Comparison of ENCODE assay signal across 8 cellular contexts in genomic region chr1:40507973-40508372, GRCh38. TPM values are rescaled to one million over a fixed set of nuclear protein-coding genes. Genes with fewer than 3 reads are reported as not detected.
A peak's percentile ranks its signal among the peaks of the same experiment; 100 is the strongest.
DNase-seq lines count a peak whose midpoint lies in the region; ATAC-seq, FAIRE-seq and TF ChIP-seq lines count a peak whose summit lies in the region.

No MANE protein-coding gene starts in this region.

- H3K36me3 ChIP-seq in K562 (ENCODE audit: control insufficient read depth, insufficient read depth, low read length) (no peaks in the 10 kb centered on the region), lower lobe of right lung (no peaks in the 10 kb centered on the region), tibial artery (peaks cover 0 to 2% (median 0%) of the 10 kb centered on the region in 3 donors)

- TF ChIP-seq CTCF in K562 (IDR thresholded peaks at IDR 0.05 in 2 of 3, conservative IDR thresholded peaks at IDR 0.05 in 1 of 3; ENCODE audit: insufficient read depth in 2 of 3, low read depth in 1 of 3, low read length in 3 of 3), result no peak
- TF ChIP-seq CTCF in lower lobe of right lung (IDR thresholded peaks at IDR 0.05), result no peak
- no peak for TF ChIP-seq CTCF in tibial artery (IDR thresholded peaks at IDR 0.05)

- peak overlapping the region; percentile 81 to 93 for H3K4me3 Mint-ChIP-seq in activated T-cell treated with anti-CD3 and anti-CD28 coated beads, Interleukin-2, amount 50 U/mL, for 72 hours

- H3K4me1 ChIP-seq in K562 (replicated peaks in 1 of 2; ENCODE audit: control insufficient read depth in 2 of 2, insufficient read depth in 2 of 2, low read length in 2 of 2) (peaks cover 0 to 9% of the 10 kb centered on the region in 2 experiments; a peak in 2 of 5 replicates), lower lobe of right lung (peaks cover 10% of the 10 kb centered on the region), tibial artery (peaks cover 0 to 16% (median 10%) of the 10 kb centered on the region in 4 donors)

- in situ Hi-C loops in K562 (cut with MboI), result no loop called here

- H3K27ac ChIP-seq in K562 (ENCODE audit: extremely low read depth, low read depth, low read length) (0 out of 3 replicates have a peak overlapping the region, but pooled peaks have one; percentile 32), lower lobe of right lung (peak overlapping the region; percentile 78), tibial artery (peak overlapping the region; percentile 75 to 83)

- no peak for ATAC-seq in activated T-cell treated with anti-CD3 and anti-CD28 coated beads, Interleukin-2, amount 50 U/mL, for 72 hours (replicated peaks in 1 of 2)
- ATAC-seq in K562, result no peak
- ATAC-seq in lower lobe of right lung, result no peak
- no peak for ATAC-seq in esophagus mucosa

- peak overlapping the region; percentile 83 for H3K27ac Mint-ChIP-seq in activated T-cell treated with anti-CD3 and anti-CD28 coated beads, Interleukin-2, amount 50 U/mL, for 72 hours

- H3K79me2 ChIP-seq in K562 (ENCODE audit: control insufficient read depth, insufficient read depth, low read length), result no peaks in the 10 kb centered on the region

- no peaks in the 10 kb centered on the region for H3K9me1 ChIP-seq in K562 (ENCODE audit: control insufficient read depth, insufficient read depth, low read length)

- intact Hi-C loops in K562 (cut with micrococcal nuclease) (no loop called here), lower lobe of right lung (cut with DNase I) (no loop called here), tibial artery (cut with DNase I; ENCODE audit: low total_unique reads) (no loop called here)

- FAIRE-seq in K562 (lab: Jason Lieb, UNC), result no peak

- CTCF ChIA-PET in K562 (lab: Yijun Ruan, JAX; ENCODE audit: low intra/inter-chr PET ratio), result no interaction called here

- peaks cover 26 to 55% of the 10 kb centered on the region in 2 donors for H3K36me3 Mint-ChIP-seq in activated T-cell treated with anti-CD3 and anti-CD28 coated beads, Interleukin-2, amount 50 U/mL, for 72 hours (ENCODE audit: insufficient read depth in 2 of 2)

- DNase-seq in activated T-cell treated with anti-CD3 and anti-CD28 coated beads, Interleukin-2, amount 50 U/mL, for 72 hours, result no peak
- no peak for DNase-seq in activated T-cell treated with anti-CD3 and anti-CD28 coated beads, Interleukin-2, amount 50 U/mL, for 1 hour
- DNase-seq in K562 (ENCODE audit: extremely low read depth in 1 of 4, low spot score in 3 of 4) (no peak), lower lobe of right lung (no peak), tibial artery (no peak), foreskin melanocyte (no peak), anterior cingulate cortex (lab: John Stamatoyannopoulos, UW) (no peak)

- no peaks in the 10 kb centered on the region for H3K27me3 Mint-ChIP-seq in activated T-cell treated with anti-CD3 and anti-CD28 coated beads, Interleukin-2, amount 50 U/mL, for 72 hours (ENCODE audit: low read depth)

- H3K9ac ChIP-seq in K562 (ENCODE audit: insufficient read depth in 1 of 2, low read depth in 2 of 2, low read length in 2 of 2), result peak overlapping the region; percentile 62 to 81; a peak in 3 of 4 replicates

- H2AFZ ChIP-seq in K562 (ENCODE audit: low read depth, low read length), result peak overlapping the region; percentile 88

- H3K9me3 ChIP-seq in K562 (replicated peaks; ENCODE audit: control insufficient read depth, insufficient read depth, low read depth, low read length), result peaks cover 8% of the 10 kb centered on the region; the same call in 1 of the 2 replicates
- H3K9me3 ChIP-seq in lower lobe of right lung, result peaks cover 8% of the 10 kb centered on the region
- peaks cover 0 to 8% (median 3%) of the 10 kb centered on the region in 3 donors for H3K9me3 ChIP-seq in tibial artery

- peak overlapping the region; percentile 70 for H3K4me2 ChIP-seq in K562 (ENCODE audit: insufficient read depth, low read length)

- no peak for TF ChIP-seq RAD21 in K562 (CRISPR knock-in tag; conservative IDR thresholded peaks at IDR 0.05 in 1 of 2, IDR thresholded peaks at IDR 0.05 in 1 of 2)

- H4K20me1 ChIP-seq in K562 (replicated peaks; ENCODE audit: control insufficient read depth, insufficient read depth, low read length), result no peaks in the 10 kb centered on the region

- TF ChIP-seq POLR2A in K562 (conservative IDR thresholded peaks at IDR 0.05), result no peak

- BruUV-seq in K562 (replicated peaks; lab: Mats Ljungman, UMichigan), result TSS peak; percentile 86

- peaks cover 11 to 17% of the 10 kb centered on the region in 2 donors for H3K9me3 Mint-ChIP-seq in activated T-cell treated with anti-CD3 and anti-CD28 coated beads, Interleukin-2, amount 50 U/mL, for 72 hours

- H3K27me3 ChIP-seq in K562 (ENCODE audit: control insufficient read depth in 2 of 2, insufficient read depth in 2 of 2, low read length in 2 of 2), result peaks cover 0 to 13% of the 10 kb centered on the region in 2 experiments; a peak in 2 of 5 replicates
- no peaks in the 10 kb centered on the region for H3K27me3 ChIP-seq in lower lobe of right lung (ENCODE audit: low read depth)
- no peaks in the 10 kb centered on the region for H3K27me3 ChIP-seq in tibial artery

- POLR2A ChIA-PET in K562 (lab: Yijun Ruan, JAX), result interaction anchor here (0.6 to 1.5 kb wide), 5 partner anchors 11 to 161 kb away, joined by 3 to 4 read pairs (median 3); partner anchors contain the start of gene ZNF684

- no peak for TF ChIP-seq EP300 in K562 (IDR thresholded peaks at IDR 0.05; ENCODE audit: low read length)

- H3K4me1 Mint-ChIP-seq in activated T-cell treated with anti-CD3 and anti-CD28 coated beads, Interleukin-2, amount 50 U/mL, for 72 hours (ENCODE audit: low read depth), result peaks cover 19% of the 10 kb centered on the region

- WGBS in K562 (ENCODE audit: insufficient coverage, low coverage, missing lambda C conversion rate), result 35% methylated on average over 6 of the region's 6 CpGs

- peak overlapping the region; percentile 39 for H3K4me3 ChIP-seq in K562
- peak overlapping the region; percentile 91 for H3K4me3 ChIP-seq in lower lobe of right lung
- H3K4me3 ChIP-seq in tibial artery, result peak overlapping the region; percentile 82 to 85

RNA-seq across cellular contexts. Expression of gene EXO5, which starts 0.6 kb away (rescaled TPM):
- 10 to 100 TPM; 13.6 to 17.5 TPM for total RNA-seq in activated T-cell treated with anti-CD3 and anti-CD28 coated beads, Interleukin-2, amount 50 U/mL, for 72 hours
- total RNA-seq in K562 (2011; cell fraction: chromatin; rRNA removed; ENCODE audit: low replicate concordance), result 6.0 and 10.3 TPM in 2 replicates
- 5.3 and 5.5 TPM in 2 replicates for total RNA-seq in K562 (2011; cell fraction: nucleolus; rRNA removed)
- 3.7 and 5.4 TPM in 2 replicates for total RNA-seq in K562 (2011; cell fraction: nucleoplasm; rRNA removed)
- 2.6 and 3.8 TPM in 2 replicates for total RNA-seq in K562 (2014; rRNA removed)
- total RNA-seq in K562 (2014; rRNA removed; fragmentation: Illumina TruSeq; extraction: Trizol), result 2.7 and 2.9 TPM in 2 replicates
- 2.3 and 2.8 TPM in 2 replicates for total RNA-seq in K562 (2015; rRNA removed; fragmentation: Illumina TruSeq; extraction: Trizol)
- 2.1 and 2.6 TPM in 2 replicates for total RNA-seq in K562 (2021)
- 2.0 and 3.3 TPM in 2 replicates for polyA plus RNA-seq in K562 (2011; rRNA removed)
- 1.1 and 1.8 TPM in 2 replicates for polyA plus RNA-seq in K562 (2011; cell fraction: cytosol; rRNA removed)
- 3.0 and 3.7 TPM in 2 replicates for polyA plus RNA-seq in K562 (2011; cell fraction: nucleus; rRNA removed)
- polyA plus RNA-seq in K562 (2012), result 3.0 and 3.7 TPM in 2 replicates
- polyA plus RNA-seq in K562 (2014; fragmentation: Illumina TruSeq; extraction: Trizol), result 3.5 and 3.9 TPM in 2 replicates
- 1 to 10 TPM; 1.1 to 1.3 TPM for polyA plus RNA-seq in K562 (2014; fragmentation: Nextera tagmentation; extraction: Ambion mirVana)
- 3.8 and 4.3 TPM in 2 replicates for polyA plus RNA-seq in K562 (2014; rRNA removed)
- 4.3 and 4.4 TPM in 2 replicates for polyA minus RNA-seq in K562 (2011; rRNA and poly(A)+ RNA removed)
- 1.6 and 3.5 TPM in 2 replicates for polyA minus RNA-seq in K562 (2011; cell fraction: cytosol; rRNA and poly(A)+ RNA removed)
- 2.3 and 4.3 TPM in 2 replicates for polyA minus RNA-seq in K562 (2011; cell fraction: nucleus; rRNA and poly(A)+ RNA removed)
- 7.8 TPM for total RNA-seq in lower lobe of right lung
- 3.0 TPM for total RNA-seq in esophagus mucosa

RNA-seq across cellular contexts. Expression of gene ZNF684, which starts 23.5 kb away (rescaled TPM):
- total RNA-seq in activated T-cell treated with anti-CD3 and anti-CD28 coated beads, Interleukin-2, amount 50 U/mL, for 72 hours, result 1 to 10 TPM; 6.3 to 7.1 TPM
- 8.1 and 18.7 TPM in 2 replicates for total RNA-seq in K562 (2011; cell fraction: chromatin; rRNA removed; ENCODE audit: low replicate concordance)
- total RNA-seq in K562 (2011; cell fraction: nucleolus; rRNA removed), result 5.8 and 6.6 TPM in 2 replicates
- total RNA-seq in K562 (2011; cell fraction: nucleoplasm; rRNA removed), result 6.8 and 11.0 TPM in 2 replicates
- total RNA-seq in K562 (2014; rRNA removed), result 4.6 and 5.4 TPM in 2 replicates
- 6.7 and 7.8 TPM in 2 replicates for total RNA-seq in K562 (2014; rRNA removed; fragmentation: Illumina TruSeq; extraction: Trizol)
- total RNA-seq in K562 (2015; rRNA removed; fragmentation: Illumina TruSeq; extraction: Trizol), result 7.1 and 8.8 TPM in 2 replicates
- total RNA-seq in K562 (2021), result 4.3 and 4.8 TPM in 2 replicates
- polyA plus RNA-seq in K562 (2011; rRNA removed), result 5.2 and 5.5 TPM in 2 replicates
- 1.4 and 2.2 TPM in 2 replicates for polyA plus RNA-seq in K562 (2011; cell fraction: cytosol; rRNA removed)
- 5.3 and 8.2 TPM in 2 replicates for polyA plus RNA-seq in K562 (2011; cell fraction: nucleus; rRNA removed)
- 4.3 and 4.7 TPM in 2 replicates for polyA plus RNA-seq in K562 (2012)
- polyA plus RNA-seq in K562 (2014; fragmentation: Illumina TruSeq; extraction: Trizol), result 5.3 and 6.0 TPM in 2 replicates
- polyA plus RNA-seq in K562 (2014; fragmentation: Nextera tagmentation; extraction: Ambion mirVana), result 1 to 10 TPM; 5.3 to 6.1 TPM
- polyA plus RNA-seq in K562 (2014; rRNA removed), result 5.1 and 5.3 TPM in 2 replicates
- 8.0 and 8.5 TPM in 2 replicates for polyA minus RNA-seq in K562 (2011; rRNA and poly(A)+ RNA removed)
- 2.0 and 2.4 TPM in 2 replicates for polyA minus RNA-seq in K562 (2011; cell fraction: cytosol; rRNA and poly(A)+ RNA removed)
- 1.9 and 6.1 TPM in 2 replicates for polyA minus RNA-seq in K562 (2011; cell fraction: nucleus; rRNA and poly(A)+ RNA removed)
- total RNA-seq in lower lobe of right lung, result 3.0 TPM
- total RNA-seq in esophagus mucosa, result 1.8 TPM

RNA-seq across cellular contexts. Expression of gene ZFP69, which starts 30.9 kb away (rescaled TPM):
- 1 to 10 TPM; 4.0 to 8.4 TPM for total RNA-seq in activated T-cell treated with anti-CD3 and anti-CD28 coated beads, Interleukin-2, amount 50 U/mL, for 72 hours
- 4.0 and 10.6 TPM in 2 replicates for total RNA-seq in K562 (2011; cell fraction: chromatin; rRNA removed; ENCODE audit: low replicate concordance)
- total RNA-seq in K562 (2011; cell fraction: nucleolus; rRNA removed), result 2.4 and 3.2 TPM in 2 replicates
- 5.1 and 11.6 TPM in 2 replicates for total RNA-seq in K562 (2011; cell fraction: nucleoplasm; rRNA removed)
- total RNA-seq in K562 (2014; rRNA removed) (4.7 and 5.0 TPM in 2 replicates), K562 (2014; rRNA removed; fragmentation: Illumina TruSeq; extraction: Trizol) (7.0 and 8.6 TPM in 2 replicates), K562 (2015; rRNA removed; fragmentation: Illumina TruSeq; extraction: Trizol) (7.9 and 8.4 TPM in 2 replicates), K562 (2021) (4.7 and 4.8 TPM in 2 replicates), lower lobe of right lung (3.6 TPM), esophagus mucosa (2.4 TPM)
- polyA plus RNA-seq in K562 (2011; rRNA removed) (4.8 and 5.7 TPM in 2 replicates), K562 (2014; fragmentation: Illumina TruSeq; extraction: Trizol) (6.7 and 7.0 TPM in 2 replicates), K562 (2014; fragmentation: Nextera tagmentation; extraction: Ambion mirVana) (1 to 10 TPM; 2.0 to 2.1 TPM), K562 (2014; rRNA removed) (6.7 and 7.3 TPM in 2 replicates)
- 1.6 and 2.3 TPM in 2 replicates for polyA plus RNA-seq in K562 (2011; cell fraction: cytosol; rRNA removed)
- polyA plus RNA-seq in K562 (2011; cell fraction: nucleus; rRNA removed), result 2.5 and 3.4 TPM in 2 replicates
- 4.1 and 4.2 TPM in 2 replicates for polyA plus RNA-seq in K562 (2012)
- 5.5 and 8.7 TPM in 2 replicates for polyA minus RNA-seq in K562 (2011; rRNA and poly(A)+ RNA removed)
- 1.9 and 2.3 TPM in 2 replicates for polyA minus RNA-seq in K562 (2011; cell fraction: cytosol; rRNA and poly(A)+ RNA removed)
- 1.5 and 3.6 TPM in 2 replicates for polyA minus RNA-seq in K562 (2011; cell fraction: nucleus; rRNA and poly(A)+ RNA removed)

RNA-seq across cellular contexts. Expression of gene ZFP69B, which starts 57.7 kb away (rescaled TPM):
- total RNA-seq in activated T-cell treated with anti-CD3 and anti-CD28 coated beads, Interleukin-2, amount 50 U/mL, for 72 hours, result 1 to 10 TPM; 7.4 to 7.9 TPM
- total RNA-seq in K562 (2011; cell fraction: chromatin; rRNA removed; ENCODE audit: low replicate concordance), result 10.7 and 26.6 TPM in 2 replicates
- 7.2 and 9.2 TPM in 2 replicates for total RNA-seq in K562 (2011; cell fraction: nucleolus; rRNA removed)
- 11.4 and 12.9 TPM in 2 replicates for total RNA-seq in K562 (2011; cell fraction: nucleoplasm; rRNA removed)
- 6.0 and 6.4 TPM in 2 replicates for total RNA-seq in K562 (2014; rRNA removed)
- 10.3 and 12.8 TPM in 2 replicates for total RNA-seq in K562 (2014; rRNA removed; fragmentation: Illumina TruSeq; extraction: Trizol)
- total RNA-seq in K562 (2015; rRNA removed; fragmentation: Illumina TruSeq; extraction: Trizol), result 5.5 and 5.6 TPM in 2 replicates
- 8.2 and 9.5 TPM in 2 replicates for total RNA-seq in K562 (2021)
- polyA plus RNA-seq in K562 (2011; rRNA removed), result 7.5 and 8.4 TPM in 2 replicates
- 1.6 and 2.9 TPM in 2 replicates for polyA plus RNA-seq in K562 (2011; cell fraction: cytosol; rRNA removed)
- 5.7 and 5.9 TPM in 2 replicates for polyA plus RNA-seq in K562 (2011; cell fraction: nucleus; rRNA removed)
- polyA plus RNA-seq in K562 (2012), result 4.5 and 5.3 TPM in 2 replicates
- polyA plus RNA-seq in K562 (2014; fragmentation: Illumina TruSeq; extraction: Trizol), result 9.4 and 10.2 TPM in 2 replicates
- 1 to 10 TPM; 1.6 to 2.8 TPM for polyA plus RNA-seq in K562 (2014; fragmentation: Nextera tagmentation; extraction: Ambion mirVana)
- polyA plus RNA-seq in K562 (2014; rRNA removed), result 7.9 and 8.9 TPM in 2 replicates
- polyA minus RNA-seq in K562 (2011; rRNA and poly(A)+ RNA removed), result 10.6 and 14.2 TPM in 2 replicates
- polyA minus RNA-seq in K562 (2011; cell fraction: cytosol; rRNA and poly(A)+ RNA removed), result 2.9 and 4.1 TPM in 2 replicates
- polyA minus RNA-seq in K562 (2011; cell fraction: nucleus; rRNA and poly(A)+ RNA removed), result 5.3 and 9.3 TPM in 2 replicates
- 1.3 TPM for total RNA-seq in lower lobe of right lung
- 1.6 TPM for total RNA-seq in esophagus mucosa

Comparison
In these comparisons a context has a peak if more than half of its experiments do, and no peak if none do; other contexts are left out.
1. H3K4me3 ChIP-seq: peak in every context shown above with its lines; median percentile 91 in lower lobe of right lung; 84 in tibial artery; 39 in K562.